8 cellular contexts compared by ENCODE assay signal in genomic region chr11:2196970-2197770, GRCh38. TPM values are rescaled to one million over a fixed set of nuclear protein-coding genes. Genes with fewer than 3 reads are reported as not detected.
DNase-seq lines count a peak whose midpoint lies in the region; ATAC-seq and FAIRE-seq lines count a peak whose summit lies in the region.

No MANE protein-coding gene starts in this region.

- no peak overlapping the region for H3K27ac ChIP-seq in caudate nucleus (ENCODE audit: low read depth, low read length)

- intact Hi-C loops in left colon (cut with DNase I, micrococcal nuclease): loop anchor here (5.0 to 10.0 kb wide), 2 partner anchors 98 to 215 kb away; no protein-coding TSS in a partner anchor

- FAIRE-seq in GM19239 (lab: Jason Lieb, UNC): no peak

- DNase-seq in 8988T (peak; percentile 93), GM19239 (ENCODE audit: insufficient read length, low spot score) (peak; percentile 77), NCI-H2196 treated with DMSO at 0.1 percent for 48 hours (lab: John Stamatoyannopoulos, UW; ENCODE audit: unreplicated experiment) (peak; percentile 67), caudate nucleus (lab: John Stamatoyannopoulos, UW) (peak in 33 of 61 donors; percentile 3 to 65 (median 24)), left colon (peak; percentile 58 to 84)
- peak; percentile 48 for DNase-seq in activated CD4-positive, alpha-beta T cell treated with anti-CD3 and anti-CD28 coated beads for 1 hour
- peak; percentile 75 for DNase-seq in stimulated activated CD4-positive, alpha-beta T cell treated with anti-CD3 and anti-CD28 coated beads, Interleukin-4, amount 100 ng/mL, for 24 hours

- peak; percentile 75 for ATAC-seq in left colon
- no peak for ATAC-seq in HG02885 (IDR thresholded peaks at IDR 0.05; ENCODE audit: poor library complexity, unreplicated experiment)

RNA-seq across cellular contexts. Expression of gene TH, which starts 25.6 kb away (rescaled TPM):
- total RNA-seq in left colon: not detected

RNA-seq across cellular contexts. Expression of gene INS, which starts 36.2 kb away (rescaled TPM):
- total RNA-seq in left colon: 1 to 10 TPM in 1 of 2 donors, not detected in 1; 1.3 TPM

RNA-seq across cellular contexts. Expression of gene IGF2, which starts 58.0 kb away (rescaled TPM):
- 10 to 100 TPM in 1 of 2 donors, 1 to 10 TPM in 1; 7.3 to 10.8 TPM for total RNA-seq in left colon

Comparison
In these comparisons a context has a peak if more than half of its experiments do, and no peak if none do; other contexts are left out.
1. DNase-seq: peak in every context shown above with its lines; median percentile 93 in 8988T; 77 in GM19239; 75 in stimulated activated CD4-positive, alpha-beta T cell treated with anti-CD3 and anti-CD28 coated beads, Interleukin-4, amount 100 ng/mL, for 24 hours; 71 in left colon; 67 in NCI-H2196 treated with DMSO at 0.1 percent for 48 hours; 48 in activated CD4-positive, alpha-beta T cell treated with anti-CD3 and anti-CD28 coated beads for 1 hour; 24 in caudate nucleus.